ENCODE assay signal across 20 cellular contexts in genomic region chr16:55297910-55298175, GRCh38. TPM values are rescaled to one million over a fixed set of nuclear protein-coding genes. Genes with fewer than 3 reads are reported as not detected.
DNase-seq lines count a peak whose midpoint lies in the region; ATAC-seq, FAIRE-seq and TF ChIP-seq lines count a peak whose summit lies in the region.
"Had no signal": no experiment of that assay in that cellular context is flagged by ENCODE, and none has a peak within 500 bp of the region (broad histone marks: within the 10 kb centered on the region; RNA-seq: fewer than 3 reads in every experiment).

No MANE protein-coding gene starts in this region.

- no peak overlapping the region for H3K27ac Mint-ChIP-seq in activated T-helper 17 cell treated with anti-CD3 and anti-CD28 coated beads, Interleukin-2, amount 50 U/mL, for 72 hours
- H3K27ac Mint-ChIP-seq: activated naive CD8-positive, alpha-beta T cell treated with anti-CD3 and anti-CD28 coated beads, Interleukin-2, amount 50 U/mL, for 24 hours; effector memory CD8-positive, alpha-beta T cell; T-helper 17 cell had no signal

- no peak overlapping the region for H2AFZ ChIP-seq in osteoblast (ENCODE audit: low read length)

- no peaks in the 10 kb centered on the region; the same call in 1 of the 2 replicates for H3K27me3 ChIP-seq in MG63
- peaks cover 2% of the 10 kb centered on the region for H3K27me3 ChIP-seq in osteoblast (ENCODE audit: insufficient read depth, low read length)
- H3K27me3 ChIP-seq: ovary had no signal

- no peaks in the 10 kb centered on the region for H3K9me3 Mint-ChIP-seq in activated T-helper 17 cell treated with anti-CD3 and anti-CD28 coated beads, Interleukin-2, amount 50 U/mL, for 72 hours
- H3K9me3 Mint-ChIP-seq: effector memory CD8-positive, alpha-beta T cell had no signal

- DNase-seq in Daoy (ENCODE audit: low read depth) (peak; percentile 82), MG63 (peak; percentile 89), epithelial cell of prostate (ENCODE audit: low read depth, low spot score) (peak; percentile 64), osteoblast (ENCODE audit: insufficient read length, low spot score, missing footprints) (peak; percentile 82), D721Med (ENCODE audit: insufficient read length, low spot score) (no peak), KBM-7 (no peak)
- DNase-seq: activated naive CD8-positive, alpha-beta T cell treated with anti-CD3 and anti-CD28 coated beads, Interleukin-2, amount 50 U/mL, for 24 hours; AML-193; effector memory CD8-positive, alpha-beta T cell; foreskin melanocyte; GF-D8; H7; NCI-H146; ovary; T-helper 17 cell had no signal

- no peak for TF ChIP-seq CTCF in osteoblast (IDR thresholded peaks at IDR 0.05; ENCODE audit: extremely low read depth, low read depth, low read length)
- no peak for TF ChIP-seq CTCF in D721Med (IDR thresholded peaks at IDR 0.05; ENCODE audit: insufficient read depth, missing control alignments)

- in situ Hi-C loops in KBM-7 (cut with MboI; ENCODE audit: low pct_unique_long_range_greater_than_20kb, low sequenced_read_pairs): no loop called here

- ATAC-seq in activated T-helper 17 cell treated with anti-CD3 and anti-CD28 coated beads, Interleukin-2, amount 50 U/mL, for 72 hours (replicated peaks): no peak
- ATAC-seq in GM21360 (IDR thresholded peaks at IDR 0.05; ENCODE audit: unreplicated experiment): no peak
- ATAC-seq: activated naive CD8-positive, alpha-beta T cell treated with anti-CD3 and anti-CD28 coated beads, Interleukin-2, amount 50 U/mL, for 24 hours; effector memory CD8-positive, alpha-beta T cell; T-helper 17 cell had no signal

- H3K36me3 Mint-ChIP-seq in activated T-helper 17 cell treated with anti-CD3 and anti-CD28 coated beads, Interleukin-2, amount 50 U/mL, for 72 hours (ENCODE audit: low read depth): no peaks in the 10 kb centered on the region

- H3K27me3 Mint-ChIP-seq in activated T-helper 17 cell treated with anti-CD3 and anti-CD28 coated beads, Interleukin-2, amount 50 U/mL, for 72 hours: peaks cover 17% of the 10 kb centered on the region
- H3K27me3 Mint-ChIP-seq: activated naive CD8-positive, alpha-beta T cell treated with anti-CD3 and anti-CD28 coated beads, Interleukin-2, amount 50 U/mL, for 24 hours had no signal

- H3K9me3 ChIP-seq in MG63 (peaks cover 5% of the 10 kb centered on the region), osteoblast (ENCODE audit: low read depth, low read length) (no peaks in the 10 kb centered on the region)
- H3K9me3 ChIP-seq: ovary had no signal

- H3K27ac ChIP-seq in epithelial cell of prostate: peak overlapping the region; percentile 87
- H3K27ac ChIP-seq in osteoblast (ENCODE audit: low read depth, low read length): peak overlapping the region; percentile 67
- H3K27ac ChIP-seq: ovary had no signal

- peak overlapping the region; percentile 51 for H3K4me2 ChIP-seq in osteoblast (ENCODE audit: insufficient read depth, low read length)

- no peaks in the 10 kb centered on the region for H4K20me1 ChIP-seq in osteoblast (ENCODE audit: insufficient read depth, low read length)

- no peak for FAIRE-seq in D721Med (lab: Jason Lieb, UNC)

- H3K4me1 Mint-ChIP-seq in activated T-helper 17 cell treated with anti-CD3 and anti-CD28 coated beads, Interleukin-2, amount 50 U/mL, for 72 hours: no peaks in the 10 kb centered on the region
- H3K4me1 Mint-ChIP-seq: activated naive CD8-positive, alpha-beta T cell treated with anti-CD3 and anti-CD28 coated beads, Interleukin-2, amount 50 U/mL, for 24 hours; T-helper 17 cell had no signal

- H3K36me3 ChIP-seq in MG63: no peaks in the 10 kb centered on the region
- H3K36me3 ChIP-seq in osteoblast (ENCODE audit: insufficient read depth, low read length): no peaks in the 10 kb centered on the region
- H3K36me3 ChIP-seq: ovary had no signal

- H3K4me3 ChIP-seq in MG63: no peak overlapping the region
- H3K4me3 ChIP-seq in osteoblast (ENCODE audit: insufficient read depth, low read length): no peak overlapping the region
- H3K4me3 ChIP-seq: ovary had no signal

- H3K4me3 Mint-ChIP-seq in activated T-helper 17 cell treated with anti-CD3 and anti-CD28 coated beads, Interleukin-2, amount 50 U/mL, for 72 hours: no peak overlapping the region
- H3K4me3 Mint-ChIP-seq: activated naive CD8-positive, alpha-beta T cell treated with anti-CD3 and anti-CD28 coated beads, Interleukin-2, amount 50 U/mL, for 24 hours; effector memory CD8-positive, alpha-beta T cell; T-helper 17 cell had no signal

- peaks cover 26% of the 10 kb centered on the region for H3K4me1 ChIP-seq in osteoblast (ENCODE audit: insufficient read depth, low read length)

- H3K79me2 ChIP-seq in osteoblast (ENCODE audit: insufficient read depth, low read length): no peaks in the 10 kb centered on the region

RNA-seq across cellular contexts. Expression of gene IRX6, which starts 26.2 kb away (rescaled TPM):
- 0.15 and 0.23 TPM in 2 replicates for total RNA-seq in Daoy (2014; rRNA removed; shearing (Covaris generic))
- 0.16 TPM in 1 of 2 replicates, not detected in the other for total RNA-seq in MG63 (2014; rRNA removed; shearing (Covaris generic); ENCODE audit: low replicate concordance)
- total RNA-seq in osteoblast: 1.2 and 1.4 TPM in 2 replicates
- not detected for total RNA-seq in activated T-helper 17 cell treated with anti-CD3 and anti-CD28 coated beads, Interleukin-2, amount 50 U/mL, for 72 hours
- total RNA-seq: activated CD8-positive, alpha-beta memory T cell treated with anti-CD3 and anti-CD28 coated beads for 36 hours; H7; HT-29; NCI-H460; T-helper 17 cell had no signal

Comparison
In these comparisons a context has a peak if more than half of its experiments do, and no peak if none do; other contexts are left out.
1. DNase-seq: peak in Daoy (single experiment), MG63 (single experiment), epithelial cell of prostate (single experiment) and osteoblast (single experiment); none in D721Med (single experiment) and KBM-7 (single experiment).